In genomic region chr2:122859260-122859659, GRCh38 we compare ENCODE assay signal across 1 cellular context.
TF ChIP-seq lines count a peak whose summit lies in the region.

No MANE protein-coding gene starts in this region.

TF ChIP-seq in K562, 482 proteins besides CTCF, POLR2A, EP300 and RAD21:
- peak; percentile 43; the same call in 1 of the 2 replicates for TF ChIP-seq ZBTB26 (CRISPR knock-in tag; IDR thresholded peaks at IDR 0.05)
- TF ChIP-seq ZNF232 (CRISPR knock-in tag; IDR thresholded peaks at IDR 0.05), result no peak
